ENCODE assay signal across 1 cellular context in genomic region chr11:124194696-124195418, GRCh38.
A peak's percentile ranks its signal among the peaks of the same experiment; 100 is the strongest.
TF ChIP-seq lines count a peak whose summit lies in the region.

No MANE protein-coding gene starts in this region.

TF ChIP-seq in H1, 55 proteins besides CTCF, POLR2A, EP300 and RAD21:
- TF ChIP-seq, protein P1, sequence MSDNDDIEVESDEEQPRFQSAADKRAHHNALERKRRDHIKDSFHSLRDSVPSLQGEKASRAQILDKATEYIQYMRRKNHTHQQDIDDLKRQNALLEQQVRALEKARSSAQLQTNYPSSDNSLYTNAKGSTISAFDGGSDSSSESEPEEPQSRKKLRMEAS (IDR thresholded peaks at IDR 0.05): 0 out of 2 replicates have a peak, but pooled peaks have one; percentile 16
- TF ChIP-seq TBP (IDR thresholded peaks at IDR 0.05; ENCODE audit: low read depth, low read length): no peak
TF ChIP-seq in H1: peak in this region for 1.
